Comparison of ENCODE assay signal across 8 cellular contexts in the genomic region with DNA sequence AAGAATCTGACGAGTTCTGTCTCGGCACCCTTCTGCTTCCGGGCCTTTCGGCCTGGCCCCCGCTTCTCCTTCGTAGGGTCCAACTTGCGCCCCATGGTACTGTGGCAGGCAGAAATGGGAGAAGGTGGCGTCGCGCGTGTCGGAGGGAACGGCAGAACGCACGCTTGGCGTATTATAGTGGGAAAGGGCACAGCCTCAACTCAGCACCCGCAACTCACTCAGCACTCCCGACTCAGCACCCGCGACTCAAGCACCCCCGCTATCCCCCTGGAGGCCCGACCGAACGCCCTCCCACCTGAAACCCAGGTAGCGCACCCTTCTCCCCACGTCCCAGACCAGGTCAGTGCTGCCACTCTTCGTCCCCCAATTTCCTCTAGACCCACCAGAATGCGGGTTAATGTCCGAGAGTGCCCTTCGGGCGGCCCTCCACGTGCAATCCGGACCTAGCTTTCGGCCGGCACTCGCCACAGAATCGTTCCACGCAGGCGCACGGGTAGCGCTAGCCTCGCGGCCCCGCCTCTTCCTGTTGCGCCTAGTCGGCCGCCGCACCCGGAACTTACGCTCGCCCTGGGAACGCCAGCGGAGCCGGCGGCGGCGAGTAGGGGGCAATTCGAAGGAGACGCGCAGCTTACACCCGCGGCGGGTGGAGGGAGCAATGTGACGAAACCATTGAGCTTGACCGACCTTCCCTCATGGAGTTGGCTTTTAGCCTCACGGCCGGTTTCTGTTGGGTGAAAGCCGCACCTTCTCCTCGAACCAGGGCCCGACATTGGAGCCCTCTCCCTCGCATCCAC. TPM values are rescaled to one million over a fixed set of nuclear protein-coding genes. Genes with fewer than 3 reads are reported as not detected.
DNase-seq lines count a peak whose midpoint lies in the region; ATAC-seq, FAIRE-seq and TF ChIP-seq lines count a peak whose summit lies in the region.

A gene (minus strand): TSS at position 468 of the 794 bp plus-strand sequence. CDS start 373 bp downstream, at position 95.

- no peaks in the 10 kb centered on the region for H3K9me3 ChIP-seq in GM12878 (replicated peaks; ENCODE audit: control insufficient read depth, insufficient read depth, low read length)
- no peaks in the 10 kb centered on the region for H3K9me3 ChIP-seq in iPS DF 6.9 (ENCODE audit: control insufficient read depth, insufficient read depth, low read length)
- H3K9me3 ChIP-seq in sigmoid colon = no peaks in the 10 kb centered on the region

- peaks cover 4% of the 10 kb centered on the region; the same call in 1 of the 2 replicates for H3K4me1 ChIP-seq in GM12878 (ENCODE audit: control insufficient read depth, insufficient read depth, low read length)
- peaks cover 1% of the 10 kb centered on the region; the same call in 1 of the 2 replicates for H3K4me1 ChIP-seq in iPS DF 6.9 (ENCODE audit: control insufficient read depth, insufficient read depth, low read length)
- H3K4me1 ChIP-seq in sigmoid colon = peaks cover 2 to 26% (median 17%) of the 10 kb centered on the region in 4 donors

- intact Hi-C loops in GM12878 (cut with micrococcal nuclease; ENCODE audit: unreplicated experiment) = loop anchor here (5.0 kb wide), 1 partner anchor 119 kb away; a partner anchor contains a TSS
- intact Hi-C loops in sigmoid colon (cut with DNase I) = loop anchor here (5.0 kb wide), 1 partner anchor 39 kb away; a partner anchor contains a TSS

- peak within 1 kb of the TSS; percentile 90 for H3K4me3 ChIP-seq in GM12878
- peak within 1 kb of the TSS; percentile 80 for H3K4me3 ChIP-seq in iPS DF 6.9 (ENCODE audit: low read length)
- peak within 1 kb of the TSS; percentile 48 to 72 (median 64) for H3K4me3 ChIP-seq in sigmoid colon

- RAD21 ChIA-PET in GM12878 (lab: Charles Lee; ENCODE audit: unreplicated experiment) = interaction anchor here (0.8 to 1.2 kb wide), 4 partner anchors 28 to 144 kb away, joined by 3 read pairs; no protein-coding TSS in a partner anchor

- peak within 1 kb of the TSS; percentile 96 for H2AFZ ChIP-seq in GM12878 (ENCODE audit: control insufficient read depth, low read depth, low read length)

- peak within 1 kb of the TSS; percentile 38 for H3K4me2 ChIP-seq in GM12878 (ENCODE audit: control insufficient read depth, insufficient read depth)

- H3K9ac ChIP-seq in GM12878 (ENCODE audit: control insufficient read depth, insufficient read depth, low read length) = peak within 1 kb of the TSS; percentile 92

- peak; percentile 96 for DNase-seq in GM18507 (ENCODE audit: extremely low spot score, insufficient read length, low read depth)
- peak; percentile 76 for DNase-seq in NCI-H2107 treated with DMSO at 0.1 percent for 48 hours (lab: John Stamatoyannopoulos, UW; ENCODE audit: unreplicated experiment)
- peak; percentile 60 for DNase-seq in GM12878 (ENCODE audit: low read depth, low spot score)
- no peak for DNase-seq in iPS DF 6.9 (ENCODE audit: low read depth, low spot score)
- DNase-seq in sigmoid colon = peak; percentile 95
- DNase-seq in cortex of kidney (lab: John Stamatoyannopoulos, UW) = no peak

- TF ChIP-seq EP300 in GM12878 (IDR thresholded peaks at IDR 0.05; ENCODE audit: borderline replicate concordance in 1 of 2, control insufficient read depth in 1 of 2, low read depth in 2 of 2, low read length in 2 of 2) = no peak
- TF ChIP-seq EP300 in sigmoid colon (IDR thresholded peaks at IDR 0.05) = no peak

- no peaks in the 10 kb centered on the region for H3K27me3 ChIP-seq in GM12878 (replicated peaks in 1 of 2; ENCODE audit: control insufficient read depth in 2 of 2, insufficient read depth in 2 of 2, low read length in 1 of 2)
- no peaks in the 10 kb centered on the region for H3K27me3 ChIP-seq in iPS DF 6.9 (ENCODE audit: control insufficient read depth, insufficient read depth, low read length)
- H3K27me3 ChIP-seq in sigmoid colon = no peaks in the 10 kb centered on the region

- H3K27ac ChIP-seq in GM12878 (ENCODE audit: control insufficient read depth, insufficient read depth) (peak within 1 kb of the TSS; percentile 75), iPS DF 6.9 (ENCODE audit: low read length) (no peak within 1 kb of the TSS), sigmoid colon (peak within 1 kb of the TSS; percentile 75 to 93 (median 90))

- POLR2A ChIA-PET in GM12878 (lab: Charles Lee) = interaction anchor here (0.6 to 2.3 kb wide), 10 partner anchors 11 to 142 kb away, joined by 3 to 7 read pairs (median 3); a partner anchor contains a TSS

- WGBS in GM12878 (ENCODE audit: insufficient coverage, insufficient replicate concordance, low lambda C conversion rate, missing lambda C conversion rate) = 1% methylated on average over 66 of the region's 71 CpGs
- WGBS in iPS DF 6.9 (ENCODE audit: insufficient coverage, insufficient read length) = no CpG with 5 or more reads among the region's 71 CpGs
- 0% methylated on average over 71 of the region's 71 CpGs for WGBS in sigmoid colon, 2 donors

- TF ChIP-seq CTCF in GM12878 (IDR thresholded peaks at IDR 0.05 in 2 of 3, conservative IDR thresholded peaks at IDR 0.05 in 1 of 3; ENCODE audit: control insufficient read depth in 2 of 3, extremely low read depth in 1 of 3, insufficient read depth in 1 of 3, low read depth in 3 of 3, low read length in 3 of 3) (0 out of 6 replicates have a peak, but pooled peaks of 1 of the 3 experiments have one; percentile 13), sigmoid colon (IDR thresholded peaks at IDR 0.05) (no peak)

- no TSS peak for BruUV-seq in GM12878 (replicated peaks; lab: Mats Ljungman, UMichigan)

- H3K36me3 ChIP-seq in GM12878 (ENCODE audit: control insufficient read depth in 2 of 2, insufficient read depth in 2 of 2, low read length in 1 of 2) (peaks cover 13 to 26% of the 10 kb centered on the region in 2 experiments), iPS DF 6.9 (ENCODE audit: control insufficient read depth, insufficient read depth, low read length) (peaks cover 31% of the 10 kb centered on the region), sigmoid colon (peaks cover 38 to 65% (median 40%) of the 10 kb centered on the region in 4 donors)

- peak; percentile 97 for TF ChIP-seq POLR2A in GM12878 (IDR thresholded peaks at IDR 0.05; ENCODE audit: low read depth, low read length)
- TF ChIP-seq POLR2A in sigmoid colon (IDR thresholded peaks at IDR 0.05) = peak; percentile 82 to 85

- TF ChIP-seq RAD21 in GM12878 (IDR thresholded peaks at IDR 0.05; ENCODE audit: insufficient read depth, low read depth, low read length) = no peak

- no peaks in the 10 kb centered on the region; the same call in 1 of the 2 replicates for H4K20me1 ChIP-seq in GM12878 (ENCODE audit: control insufficient read depth, insufficient read depth)

- CTCF ChIA-PET in GM12878 (lab: Yijun Ruan, JAX) = interaction anchor here (0.7 to 2.0 kb wide), 11 partner anchors 9 to 122 kb away, joined by 3 to 9 read pairs (median 4); a partner anchor contains a TSS

- in situ Hi-C loops in GM12878 (cut with MboI) = no loop called here

- ATAC-seq in HG03025 (IDR thresholded peaks at IDR 0.05; ENCODE audit: low FRiP score, unreplicated experiment) (peak; percentile 65), GM12878 (peak; percentile 94)

- peaks cover 32% of the 10 kb centered on the region for H3K79me2 ChIP-seq in GM12878 (ENCODE audit: control insufficient read depth, insufficient read depth, low read length)

- peak; percentile 94 for FAIRE-seq in GM18507 (lab: Jason Lieb, UNC)
- FAIRE-seq in TTC549 (lab: Jason Lieb, UNC) = peak; percentile 41
- peak; percentile 88 for FAIRE-seq in GM12878 (lab: Jason Lieb, UNC)

- SMC1A ChIA-PET in GM12878 (lab: Charles Lee; ENCODE audit: uncharacterized antibody, unreplicated experiment) = interaction anchor here (0.7 to 2.2 kb wide), 4 partner anchors 14 to 185 kb away, joined by 3 to 8 read pairs (median 4); a partner anchor contains a TSS

TF ChIP-seq in GM12878, 131 proteins besides CTCF, POLR2A, EP300 and RAD21 (continues in another document):
- TF ChIP-seq BMI1 (IDR thresholded peaks at IDR 0.05; ENCODE audit: borderline replicate concordance) (no peak), RELA (IDR thresholded peaks at IDR 0.05; ENCODE audit: borderline replicate concordance, partially characterized antibody) (peak; percentile 76), CREM (IDR thresholded peaks at IDR 0.05; ENCODE audit: low read depth) (peak; percentile 56; the same call in 1 of the 2 replicates)

RNA-seq across cellular contexts. Expression of the gene that starts here (rescaled TPM):
- total RNA-seq in GM12878 (2013; cell fraction: nucleolus; rRNA removed) = 92.6 and 92.8 TPM in 2 replicates
- 93.6 and 97.4 TPM in 2 replicates for total RNA-seq in GM12878 (2014; rRNA removed)
- 61.3 and 62.3 TPM in 2 replicates for total RNA-seq in GM12878 (2014; rRNA removed; fragmentation: Illumina TruSeq; extraction: Trizol)
- total RNA-seq in GM12878 (2021) = 99.1 and 102 TPM in 2 replicates
- polyA plus RNA-seq in GM12878 (2011; ENCODE audit: low read depth) = 48.7 TPM
- polyA plus RNA-seq in GM12878 (2011; rRNA removed) = 74.7 and 91.2 TPM in 2 replicates
- polyA plus RNA-seq in GM12878 (2011; cell fraction: cytosol; rRNA removed) = 67.5 and 81.8 TPM in 2 replicates
- polyA plus RNA-seq in GM12878 (2011; cell fraction: nucleus; rRNA removed) = 193 and 252 TPM in 2 replicates
- 40.1 and 60.0 TPM in 2 replicates for polyA plus RNA-seq in GM12878 (2012)
- 116 and 121 TPM in 2 replicates for polyA plus RNA-seq in GM12878 (2014; fragmentation: Illumina TruSeq; extraction: Trizol)
- 10 to 100 TPM; 26.5 to 27.3 TPM for polyA plus RNA-seq in GM12878 (2014; fragmentation: Nextera tagmentation; extraction: Ambion mirVana)
- polyA plus RNA-seq in GM12878 (2014; rRNA removed) = 96.9 and 98.8 TPM in 2 replicates
- polyA plus RNA-seq in GM12878 (2016; fragmentation: Nextera tagmentation; extraction: Ambion mirVana) = 100 to 1,000 TPM; 112 to 114 TPM
- polyA minus RNA-seq in GM12878 (2011; rRNA and poly(A)+ RNA removed) = 36.6 and 67.0 TPM in 2 replicates
- polyA minus RNA-seq in GM12878 (2011; cell fraction: cytosol; rRNA and poly(A)+ RNA removed) = 19.4 and 32.1 TPM in 2 replicates
- 30.7 and 68.6 TPM in 2 replicates for polyA minus RNA-seq in GM12878 (2011; cell fraction: nucleus; rRNA and poly(A)+ RNA removed)
- 10 to 100 TPM in 3 of 4 donors, 1 to 10 TPM in 1; 6.1 to 30.1 (median 23.2) TPM for total RNA-seq in sigmoid colon
- 10 to 100 TPM in 1 of 3 donors, 1 to 10 TPM in 2; 6.2 to 39.2 (median 7.8) TPM for polyA plus RNA-seq in sigmoid colon

Comparison
In these comparisons a context has a peak if more than half of its experiments do, and no peak if none do; other contexts are left out.
1. DNase-seq: peak in GM18507 (single experiment), NCI-H2107 treated with DMSO at 0.1 percent for 48 hours (single experiment), GM12878 (single experiment) and sigmoid colon (single experiment); none in iPS DF 6.9 (single experiment) and cortex of kidney (single experiment).
2. Peak in every context shown above with its lines, with median percentiles within 50 percentile points of each other: H3K4me3 ChIP-seq.